ENCODE assay signal across 10 cellular contexts in the genomic region with DNA sequence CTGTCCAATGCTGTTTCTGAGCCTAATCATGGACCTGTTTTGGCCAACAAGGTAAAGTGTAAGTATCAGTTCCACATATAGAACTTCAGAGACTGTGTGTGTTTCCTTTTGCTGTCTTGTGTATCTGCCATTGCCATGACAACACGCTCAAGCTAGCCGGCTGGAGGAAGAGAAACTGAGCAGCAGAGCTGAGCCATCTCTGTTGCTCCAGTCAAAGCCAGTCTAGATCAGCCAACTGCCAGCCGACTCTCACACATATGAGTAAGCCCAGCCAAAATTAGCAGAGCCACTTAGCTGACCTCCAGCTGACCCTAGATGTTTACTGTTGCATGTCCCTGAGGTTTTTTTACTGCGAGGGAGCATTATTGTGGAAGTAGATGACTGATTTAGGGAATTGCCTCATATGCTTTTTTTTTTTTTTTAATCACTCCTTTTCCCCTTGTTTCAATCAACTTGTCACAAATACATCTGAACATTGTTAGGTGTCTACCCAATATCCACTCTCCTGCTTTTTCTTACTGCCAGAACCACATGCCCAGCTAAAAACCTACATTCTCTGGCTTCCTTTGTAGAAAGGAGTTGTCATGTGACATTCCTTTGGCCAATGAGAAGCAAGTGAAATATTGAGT.
DNase-seq lines count a peak whose midpoint lies in the region; ATAC-seq and TF ChIP-seq lines count a peak whose summit lies in the region.
"Had no signal": no experiment of that assay in that cellular context is flagged by ENCODE, and none has a peak within 500 bp of the region (broad histone marks: within the 10 kb centered on the region; RNA-seq: fewer than 3 reads in every experiment).

No MANE protein-coding gene starts in this region.

- CTCF ChIA-PET in activated CD8-positive, alpha-beta memory T cell treated with anti-CD3 and anti-CD28 coated beads, Interleukin-2, amount 10 ng/mL, durations not matched to agents 7 days and 5 days (lab: Charles Lee), result interaction anchor here (0.7 to 1.2 kb wide), 2 partner anchors 21 to 33 kb away, joined by 3 read pairs; no protein-coding TSS in a partner anchor

- H3K27ac Mint-ChIP-seq in activated CD8-positive, alpha-beta memory T cell treated with anti-CD3 and anti-CD28 coated beads, Interleukin-2, amount 10 ng/mL, durations not matched to agents 7 days and 5 days, result peak overlapping the region; percentile 64

- H3K27me3 Mint-ChIP-seq in activated CD8-positive, alpha-beta memory T cell treated with anti-CD3 and anti-CD28 coated beads, Interleukin-2, amount 10 ng/mL, durations not matched to agents 7 days and 5 days, result peaks cover 6% of the 10 kb centered on the region

- peaks cover 28% of the 10 kb centered on the region for H3K36me3 Mint-ChIP-seq in activated CD8-positive, alpha-beta memory T cell treated with anti-CD3 and anti-CD28 coated beads, Interleukin-2, amount 10 ng/mL, durations not matched to agents 7 days and 5 days

- in situ Hi-C loops in G401 (cut with HindIII; ENCODE audit: low sequenced_read_pairs), result no loop called here

- ATAC-seq in activated CD8-positive, alpha-beta memory T cell treated with anti-CD3 and anti-CD28 coated beads, Interleukin-2, amount 10 ng/mL, durations not matched to agents 7 days and 5 days, result peak; percentile 75
- peak; percentile 95 for ATAC-seq in HG02610 (IDR thresholded peaks at IDR 0.05; ENCODE audit: unreplicated experiment)

- TF ChIP-seq CTCF in NB4 (IDR thresholded peaks at IDR 0.05; ENCODE audit: low read depth, low read length) (no peak), epithelial cell of proximal tubule (conservative IDR thresholded peaks at IDR 0.05; ENCODE audit: low read depth, low read length) (no peak)

- H3K4me3 ChIP-seq in NB4 (ENCODE audit: low read depth, low read length) (no peak overlapping the region), epithelial cell of proximal tubule (ENCODE audit: low read depth, low read length) (no peak overlapping the region)
- H3K4me3 ChIP-seq: lung, vagina had no signal

- peaks cover 43% of the 10 kb centered on the region for H3K4me1 Mint-ChIP-seq in activated CD8-positive, alpha-beta memory T cell treated with anti-CD3 and anti-CD28 coated beads, Interleukin-2, amount 10 ng/mL, durations not matched to agents 7 days and 5 days

- no peak overlapping the region for H3K4me3 Mint-ChIP-seq in activated CD8-positive, alpha-beta memory T cell treated with anti-CD3 and anti-CD28 coated beads, Interleukin-2, amount 10 ng/mL, durations not matched to agents 7 days and 5 days

- peaks cover 2% of the 10 kb centered on the region for H3K9me3 Mint-ChIP-seq in activated CD8-positive, alpha-beta memory T cell treated with anti-CD3 and anti-CD28 coated beads, Interleukin-2, amount 10 ng/mL, durations not matched to agents 7 days and 5 days (ENCODE audit: low read depth)

- peak; percentile 82 for DNase-seq in activated CD8-positive, alpha-beta memory T cell treated with anti-CD3 and anti-CD28 coated beads, Interleukin-2, amount 10 ng/mL, durations not matched to agents 7 days and 5 days
- DNase-seq in activated CD8-positive, alpha-beta memory T cell treated with anti-CD3 and anti-CD28 coated beads, Interleukin-2, amount 50 U/mL, for 4 hours, result no peak
- DNase-seq in NB4 (ENCODE audit: low read depth) (peak; percentile 88), epithelial cell of proximal tubule (ENCODE audit: low read depth) (peak; percentile 94), G401 (ENCODE audit: low spot score) (no peak), COR-L47 (lab: John Stamatoyannopoulos, UW) (no peak), COLO829 (ENCODE audit: low spot score) (no peak)

- TF ChIP-seq POLR2A in NB4 (IDR thresholded peaks at IDR 0.05; ENCODE audit: extremely low read depth, insufficient read length), result no peak

Comparison
In these comparisons a context has a peak if more than half of its experiments do, and no peak if none do; other contexts are left out.
1. DNase-seq: peak in activated CD8-positive, alpha-beta memory T cell treated with anti-CD3 and anti-CD28 coated beads, Interleukin-2, amount 10 ng/mL, durations not matched to agents 7 days and 5 days (single experiment), NB4 (single experiment) and epithelial cell of proximal tubule (single experiment); none in activated CD8-positive, alpha-beta memory T cell treated with anti-CD3 and anti-CD28 coated beads, Interleukin-2, amount 50 U/mL, for 4 hours (single experiment), G401 (single experiment), COR-L47 (single experiment) and COLO829 (single experiment).